1 cellular context compared by ENCODE assay signal in genomic region chr16:87067890-87068289, GRCh38.
TF ChIP-seq lines count a peak whose summit lies in the region.

No MANE protein-coding gene starts in this region.

TF ChIP-seq in GM23338, 12 proteins besides CTCF, POLR2A, EP300 and RAD21 (continued from another document):
- no peak for TF ChIP-seq REST (IDR thresholded peaks at IDR 0.05; ENCODE audit: unreplicated experiment)
- no peak for TF ChIP-seq NANOG (IDR thresholded peaks at IDR 0.05; ENCODE audit: borderline replicate concordance)
- TF ChIP-seq POLR2AphosphoS5 (IDR thresholded peaks at IDR 0.05; ENCODE audit: low read depth): no peak
- no peak for TF ChIP-seq ZNF114 (CRISPR knock-in tag; IDR thresholded peaks at IDR 0.05)
- TF ChIP-seq CREB1 (CRISPR knock-in tag; IDR thresholded peaks at IDR 0.05; ENCODE audit: low read depth): no peak
- TF ChIP-seq ZNF462 (CRISPR knock-in tag; IDR thresholded peaks at IDR 0.05): no peak
- TF ChIP-seq ZNF331 (CRISPR knock-in tag; IDR thresholded peaks at IDR 0.05; ENCODE audit: low read depth): no peak
- TF ChIP-seq EZH2phosphoT487 (IDR thresholded peaks at IDR 0.05; ENCODE audit: unreplicated experiment): no peak
- no peak for TF ChIP-seq STAT1 (IDR thresholded peaks at IDR 0.05; ENCODE audit: unreplicated experiment)
